Comparison of ENCODE assay signal across 1 cellular context in the genomic region with DNA sequence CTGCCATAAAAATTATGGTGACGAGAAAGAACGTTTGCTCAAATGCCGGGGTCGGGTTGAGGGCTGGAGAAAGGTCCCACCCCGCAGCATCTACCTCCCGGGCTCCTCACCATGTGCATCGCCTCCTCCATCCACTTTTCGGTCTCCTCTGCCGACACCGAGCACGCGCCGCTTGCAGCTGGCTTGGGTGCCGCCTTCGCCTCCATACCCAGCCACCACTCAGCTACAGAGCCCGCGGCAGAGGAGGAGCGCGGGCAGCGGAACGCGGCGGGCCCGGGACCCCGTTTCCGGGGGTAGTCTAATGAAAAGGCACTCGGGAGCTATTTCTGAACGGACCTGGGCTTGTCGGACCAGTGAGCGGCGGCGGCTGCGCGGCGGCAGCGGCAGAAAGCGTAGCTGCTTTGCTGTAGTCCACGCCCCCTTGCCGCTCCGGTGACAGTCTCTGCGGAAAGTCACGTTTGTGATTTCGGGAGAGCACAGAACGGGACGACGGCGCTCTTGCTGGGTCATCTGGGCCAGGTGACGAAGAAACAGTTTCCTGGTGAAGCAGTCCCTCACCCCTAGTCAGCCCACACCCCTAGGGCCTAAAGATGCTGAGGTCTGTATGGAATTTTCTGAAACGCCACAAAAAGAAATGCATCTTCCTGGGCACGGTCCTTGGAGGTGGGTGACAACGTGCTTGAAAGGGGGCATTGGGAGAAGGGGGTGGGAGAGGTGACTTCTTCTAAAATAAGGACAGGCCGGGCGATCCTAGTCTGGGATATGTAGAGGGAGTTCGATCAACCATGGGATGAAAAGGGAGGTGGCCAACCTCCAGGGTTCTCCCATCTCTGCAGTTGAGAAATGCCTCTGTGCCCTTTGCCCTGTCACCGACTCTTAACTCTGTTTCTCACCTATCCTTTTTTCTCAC.
TF ChIP-seq lines count a peak whose summit lies in the region.

A gene (minus strand): TSS at position 243 of the 910 bp plus-strand sequence. CDS start 37 bp downstream, at position 206.
A gene with protein sequence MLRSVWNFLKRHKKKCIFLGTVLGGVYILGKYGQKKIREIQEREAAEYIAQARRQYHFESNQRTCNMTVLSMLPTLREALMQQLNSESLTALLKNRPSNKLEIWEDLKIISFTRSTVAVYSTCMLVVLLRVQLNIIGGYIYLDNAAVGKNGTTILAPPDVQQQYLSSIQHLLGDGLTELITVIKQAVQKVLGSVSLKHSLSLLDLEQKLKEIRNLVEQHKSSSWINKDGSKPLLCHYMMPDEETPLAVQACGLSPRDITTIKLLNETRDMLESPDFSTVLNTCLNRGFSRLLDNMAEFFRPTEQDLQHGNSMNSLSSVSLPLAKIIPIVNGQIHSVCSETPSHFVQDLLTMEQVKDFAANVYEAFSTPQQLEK (plus strand): TSS at position 353 of the 910 bp plus-strand sequence. CDS start 238 bp downstream, at position 591.

TF ChIP-seq in K562, 482 proteins besides CTCF, POLR2A, EP300 and RAD21 (continued from another document and continues in another):
- TF ChIP-seq, protein P1, sequence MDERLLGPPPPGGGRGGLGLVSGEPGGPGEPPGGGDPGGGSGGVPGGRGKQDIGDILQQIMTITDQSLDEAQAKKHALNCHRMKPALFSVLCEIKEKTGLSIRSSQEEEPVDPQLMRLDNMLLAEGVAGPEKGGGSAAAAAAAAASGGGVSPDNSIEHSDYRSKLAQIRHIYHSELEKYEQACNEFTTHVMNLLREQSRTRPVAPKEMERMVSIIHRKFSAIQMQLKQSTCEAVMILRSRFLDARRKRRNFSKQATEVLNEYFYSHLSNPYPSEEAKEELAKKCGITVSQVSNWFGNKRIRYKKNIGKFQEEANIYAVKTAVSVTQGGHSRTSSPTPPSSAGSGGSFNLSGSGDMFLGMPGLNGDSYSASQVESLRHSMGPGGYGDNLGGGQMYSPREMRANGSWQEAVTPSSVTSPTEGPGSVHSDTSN (CRISPR knock-in tag; IDR thresholded peaks at IDR 0.05; ENCODE audit: low read depth) = no peak
- TF ChIP-seq, protein P1 (tag; conservative IDR thresholded peaks at IDR 0.05; ENCODE audit: low read depth) = no peak
- peak; percentile 98 for TF ChIP-seq ZC3H11A (IDR thresholded peaks at IDR 0.05; ENCODE audit: low read depth, low read length)
- peak; percentile 87 for TF ChIP-seq TOE1 (IDR thresholded peaks at IDR 0.05; ENCODE audit: borderline replicate concordance)
- no peak for TF ChIP-seq TOE1 (CRISPR knock-in tag; IDR thresholded peaks at IDR 0.05; ENCODE audit: borderline replicate concordance, low read depth)
- no peak for TF ChIP-seq ZNF121 (CRISPR knock-in tag; conservative IDR thresholded peaks at IDR 0.05)
- peak; percentile 91 for TF ChIP-seq MYC (IDR thresholded peaks at IDR 0.05; ENCODE audit: low read depth, low read length)
- TF ChIP-seq MYC (CRISPR knock-in tag; IDR thresholded peaks at IDR 0.05; ENCODE audit: borderline replicate concordance, low read depth) = peak; percentile 53; the same call in 1 of the 2 replicates
- TF ChIP-seq IFI16 (CRISPR knock-in tag; IDR thresholded peaks at IDR 0.05) = no peak
- no peak for TF ChIP-seq SAFB2 (IDR thresholded peaks at IDR 0.05; ENCODE audit: borderline replicate concordance, low read depth, low read length, severe bottlenecking)
- TF ChIP-seq SUPT5H (IDR thresholded peaks at IDR 0.05) = peak; percentile 93
- no peak for TF ChIP-seq HDGF (IDR thresholded peaks at IDR 0.05)
- peak in 1 of 2 experiments; percentile 86; a peak in 1 of 4 replicates for TF ChIP-seq KDM4B (IDR thresholded peaks at IDR 0.05; ENCODE audit: borderline replicate concordance in 2 of 2, low read depth in 1 of 2)
- TF ChIP-seq ZEB2 (IDR thresholded peaks at IDR 0.05) = peak; percentile 99
- TF ChIP-seq MTA3 (IDR thresholded peaks at IDR 0.05; ENCODE audit: borderline replicate concordance) = peak; percentile 98
- peak; percentile 95 for TF ChIP-seq NFRKB (IDR thresholded peaks at IDR 0.05; ENCODE audit: low read depth)
- TF ChIP-seq, protein P2, sequence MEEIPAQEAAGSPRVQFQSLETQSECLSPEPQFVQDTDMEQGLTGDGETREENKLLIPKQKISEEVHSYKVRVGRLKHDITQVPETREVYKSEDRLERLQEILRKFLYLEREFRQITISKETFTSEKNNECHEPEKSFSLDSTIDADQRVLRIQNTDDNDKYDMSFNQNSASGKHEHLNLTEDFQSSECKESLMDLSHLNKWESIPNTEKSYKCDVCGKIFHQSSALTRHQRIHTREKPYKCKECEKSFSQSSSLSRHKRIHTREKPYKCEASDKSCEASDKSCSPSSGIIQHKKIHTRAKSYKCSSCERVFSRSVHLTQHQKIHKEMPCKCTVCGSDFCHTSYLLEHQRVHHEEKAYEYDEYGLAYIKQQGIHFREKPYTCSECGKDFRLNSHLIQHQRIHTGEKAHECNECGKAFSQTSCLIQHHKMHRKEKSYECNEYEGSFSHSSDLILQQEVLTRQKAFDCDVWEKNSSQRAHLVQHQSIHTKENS (CRISPR knock-in tag; IDR thresholded peaks at IDR 0.05) = no peak
- TF ChIP-seq ZFX (CRISPR knock-in tag; IDR thresholded peaks at IDR 0.05) = peak; percentile 79
- peak; percentile 83 for TF ChIP-seq U2AF1 (optimal IDR thresholded peaks at IDR 0.05; ENCODE audit: low read depth, low read length)
- peak; percentile 91 for TF ChIP-seq ZNF24 (IDR thresholded peaks at IDR 0.05)
- no peak; the same call in 1 of the 2 replicates for TF ChIP-seq RAD51 (IDR thresholded peaks at IDR 0.05; ENCODE audit: borderline replicate concordance, low read depth)
- TF ChIP-seq MAFK (IDR thresholded peaks at IDR 0.05; ENCODE audit: low read length) = peak; percentile 28; the same call in 1 of the 2 replicates
- TF ChIP-seq ZNF253 (CRISPR knock-in tag; conservative IDR thresholded peaks at IDR 0.05) = 0 out of 2 replicates have a peak, but pooled peaks have one; percentile 49
- 0 out of 2 replicates have a peak, but pooled peaks have one; percentile 43 for TF ChIP-seq ZFPM2 (CRISPR knock-in tag; IDR thresholded peaks at IDR 0.05)
- TF ChIP-seq THRAP3 (IDR thresholded peaks at IDR 0.05; ENCODE audit: borderline replicate concordance) = no peak
- TF ChIP-seq CBX5 (IDR thresholded peaks at IDR 0.05; ENCODE audit: borderline replicate concordance, low read depth) = 0 out of 2 replicates have a peak, but pooled peaks have one; percentile 39
- TF ChIP-seq RB1 (IDR thresholded peaks at IDR 0.05; ENCODE audit: low read depth) = peak; percentile 99
- peak in 1 of 2 experiments; percentile 82; a peak in 1 of 4 replicates for TF ChIP-seq TBL1XR1 (IDR thresholded peaks at IDR 0.05; ENCODE audit: low read length in 2 of 2)
- TF ChIP-seq, protein P3, sequence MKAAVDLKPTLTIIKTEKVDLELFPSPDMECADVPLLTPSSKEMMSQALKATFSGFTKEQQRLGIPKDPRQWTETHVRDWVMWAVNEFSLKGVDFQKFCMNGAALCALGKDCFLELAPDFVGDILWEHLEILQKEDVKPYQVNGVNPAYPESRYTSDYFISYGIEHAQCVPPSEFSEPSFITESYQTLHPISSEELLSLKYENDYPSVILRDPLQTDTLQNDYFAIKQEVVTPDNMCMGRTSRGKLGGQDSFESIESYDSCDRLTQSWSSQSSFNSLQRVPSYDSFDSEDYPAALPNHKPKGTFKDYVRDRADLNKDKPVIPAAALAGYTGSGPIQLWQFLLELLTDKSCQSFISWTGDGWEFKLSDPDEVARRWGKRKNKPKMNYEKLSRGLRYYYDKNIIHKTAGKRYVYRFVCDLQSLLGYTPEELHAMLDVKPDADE (conservative IDR thresholded peaks at IDR 0.05; ENCODE audit: control insufficient read depth, low read depth, low read length) = peak; percentile 95
- peak; percentile 92 for TF ChIP-seq KDM2B (CRISPR knock-in tag; IDR thresholded peaks at IDR 0.05)
- peak; percentile 62 for TF ChIP-seq ZNF766 (CRISPR knock-in tag; conservative IDR thresholded peaks at IDR 0.05)
- peak; percentile 99 for TF ChIP-seq GABPB1 (CRISPR knock-in tag; IDR thresholded peaks at IDR 0.05)
- TF ChIP-seq HIVEP1 (CRISPR knock-in tag; IDR thresholded peaks at IDR 0.05) = peak; percentile 3; the same call in 1 of the 2 replicates
- TF ChIP-seq GATAD2A (IDR thresholded peaks at IDR 0.05) = peak; percentile 95
- TF ChIP-seq MYBL2 (IDR thresholded peaks at IDR 0.05; ENCODE audit: low read depth) = peak; percentile 68
- TF ChIP-seq MYBL2 (CRISPR knock-in tag; IDR thresholded peaks at IDR 0.05; ENCODE audit: borderline replicate concordance) = no peak
- TF ChIP-seq, protein P4, sequence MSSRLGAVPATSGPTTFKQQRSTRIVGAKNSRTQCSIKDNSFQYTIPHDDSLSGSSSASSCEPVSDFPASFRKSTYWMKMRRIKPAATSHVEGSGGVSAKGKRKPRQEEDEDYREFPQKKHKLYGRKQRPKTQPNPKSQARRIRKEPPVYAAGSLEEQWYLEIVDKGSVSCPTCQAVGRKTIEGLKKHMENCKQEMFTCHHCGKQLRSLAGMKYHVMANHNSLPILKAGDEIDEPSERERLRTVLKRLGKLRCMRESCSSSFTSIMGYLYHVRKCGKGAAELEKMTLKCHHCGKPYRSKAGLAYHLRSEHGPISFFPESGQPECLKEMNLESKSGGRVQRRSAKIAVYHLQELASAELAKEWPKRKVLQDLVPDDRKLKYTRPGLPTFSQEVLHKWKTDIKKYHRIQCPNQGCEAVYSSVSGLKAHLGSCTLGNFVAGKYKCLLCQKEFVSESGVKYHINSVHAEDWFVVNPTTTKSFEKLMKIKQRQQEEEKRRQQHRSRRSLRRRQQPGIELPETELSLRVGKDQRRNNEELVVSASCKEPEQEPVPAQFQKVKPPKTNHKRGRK (tag; IDR thresholded peaks at IDR 0.05) = no peak
- peak; percentile 90 for TF ChIP-seq GTF2A2 (tag; IDR thresholded peaks at IDR 0.05)
- TF ChIP-seq, protein P5, sequence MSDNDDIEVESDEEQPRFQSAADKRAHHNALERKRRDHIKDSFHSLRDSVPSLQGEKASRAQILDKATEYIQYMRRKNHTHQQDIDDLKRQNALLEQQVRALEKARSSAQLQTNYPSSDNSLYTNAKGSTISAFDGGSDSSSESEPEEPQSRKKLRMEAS (CRISPR knock-in tag; IDR thresholded peaks at IDR 0.05) = peak; percentile 86
- peak; percentile 61; the same call in 1 of the 2 replicates for TF ChIP-seq ETV1 (tag; conservative IDR thresholded peaks at IDR 0.05; ENCODE audit: low read depth)
- TF ChIP-seq, protein P6, sequence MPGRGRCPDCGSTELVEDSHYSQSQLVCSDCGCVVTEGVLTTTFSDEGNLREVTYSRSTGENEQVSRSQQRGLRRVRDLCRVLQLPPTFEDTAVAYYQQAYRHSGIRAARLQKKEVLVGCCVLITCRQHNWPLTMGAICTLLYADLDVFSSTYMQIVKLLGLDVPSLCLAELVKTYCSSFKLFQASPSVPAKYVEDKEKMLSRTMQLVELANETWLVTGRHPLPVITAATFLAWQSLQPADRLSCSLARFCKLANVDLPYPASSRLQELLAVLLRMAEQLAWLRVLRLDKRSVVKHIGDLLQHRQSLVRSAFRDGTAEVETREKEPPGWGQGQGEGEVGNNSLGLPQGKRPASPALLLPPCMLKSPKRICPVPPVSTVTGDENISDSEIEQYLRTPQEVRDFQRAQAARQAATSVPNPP (IDR thresholded peaks at IDR 0.05; ENCODE audit: borderline replicate concordance, insufficient read depth, insufficient read length) = no peak
- TF ChIP-seq RBM17 (IDR thresholded peaks at IDR 0.05; ENCODE audit: borderline replicate concordance, low read depth, low read length) = no peak
- TF ChIP-seq SMAD1 (IDR thresholded peaks at IDR 0.05; ENCODE audit: low read depth, low read length, partially characterized antibody) = peak; percentile 44
- peak; percentile 95 for TF ChIP-seq GABPA (tag; conservative IDR thresholded peaks at IDR 0.05; ENCODE audit: low read depth)
- peak; percentile 86 for TF ChIP-seq ATF7 (IDR thresholded peaks at IDR 0.05)
- TF ChIP-seq, protein P7, sequence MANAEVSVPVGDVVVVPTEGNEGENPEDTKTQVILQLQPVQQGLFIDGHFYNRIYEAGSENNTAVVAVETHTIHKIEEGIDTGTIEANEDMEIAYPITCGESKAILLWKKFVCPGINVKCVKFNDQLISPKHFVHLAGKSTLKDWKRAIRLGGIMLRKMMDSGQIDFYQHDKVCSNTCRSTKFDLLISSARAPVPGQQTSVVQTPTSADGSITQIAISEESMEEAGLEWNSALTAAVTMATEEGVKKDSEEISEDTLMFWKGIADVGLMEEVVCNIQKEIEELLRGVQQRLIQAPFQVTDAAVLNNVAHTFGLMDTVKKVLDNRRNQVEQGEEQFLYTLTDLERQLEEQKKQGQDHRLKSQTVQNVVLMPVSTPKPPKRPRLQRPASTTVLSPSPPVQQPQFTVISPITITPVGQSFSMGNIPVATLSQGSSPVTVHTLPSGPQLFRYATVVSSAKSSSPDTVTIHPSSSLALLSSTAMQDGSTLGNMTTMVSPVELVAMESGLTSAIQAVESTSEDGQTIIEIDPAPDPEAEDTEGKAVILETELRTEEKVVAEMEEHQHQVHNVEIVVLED (CRISPR knock-in tag; IDR thresholded peaks at IDR 0.05) = peak; percentile 94
- peak; percentile 68; the same call in 1 of the 2 replicates for TF ChIP-seq ETV5 (CRISPR knock-in tag; IDR thresholded peaks at IDR 0.05; ENCODE audit: low read depth)
- peak; percentile 3; the same call in 1 of the 2 replicates for TF ChIP-seq NFIC (IDR thresholded peaks at IDR 0.05)
- TF ChIP-seq SRF (CRISPR knock-in tag; IDR thresholded peaks at IDR 0.05) = no peak
- no peak for TF ChIP-seq NFATC3 (IDR thresholded peaks at IDR 0.05)
- TF ChIP-seq E2F3 (CRISPR knock-in tag; IDR thresholded peaks at IDR 0.05) = peak; percentile 67; the same call in 1 of the 2 replicates
- peak; percentile 98 for TF ChIP-seq RBM22 (IDR thresholded peaks at IDR 0.05; ENCODE audit: low read depth, low read length, poor library complexity, severe bottlenecking)
- TF ChIP-seq ARNT (IDR thresholded peaks at IDR 0.05) = 0 out of 4 replicates have a peak, but pooled peaks of 1 of the 2 experiments have one; percentile 55
- peak; percentile 88; the same call in 1 of the 2 replicates for TF ChIP-seq FOXJ2 (tag; IDR thresholded peaks at IDR 0.05)
